ENCODE assay signal across 32 cellular contexts in the genomic region with DNA sequence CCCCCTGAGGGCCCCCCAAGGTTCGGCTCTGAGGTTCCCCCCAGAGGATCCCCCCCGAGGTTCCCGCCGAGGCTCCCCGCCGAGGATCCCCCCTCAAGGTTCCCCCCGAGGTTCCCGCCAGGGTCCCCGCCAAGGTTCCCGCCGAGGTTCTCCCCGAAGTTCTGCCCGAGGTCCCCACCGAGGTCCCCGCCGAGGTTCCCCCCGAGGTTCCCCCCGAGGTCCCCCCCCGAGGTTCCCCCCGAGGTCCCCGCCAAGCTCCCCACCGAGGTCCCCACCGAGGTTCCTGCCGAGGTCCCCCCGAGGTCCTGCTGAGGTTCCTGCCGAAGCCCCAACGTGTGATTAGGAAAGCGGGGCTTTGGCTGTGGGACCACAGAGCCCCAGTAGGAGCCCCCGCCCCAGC. TPM values are rescaled to one million over a fixed set of nuclear protein-coding genes. Genes with fewer than 3 reads are reported as not detected.
"Had no signal": no experiment of that assay in that cellular context is flagged by ENCODE, and none has a peak within 500 bp of the region (broad histone marks: within the 10 kb centered on the region; RNA-seq: fewer than 3 reads in every experiment).

No MANE protein-coding gene starts in this region.

- H3K27ac Mint-ChIP-seq: stimulated activated effector memory CD8-positive, alpha-beta T cell treated with anti-CD3 and anti-CD28 coated beads, Interleukin-12 subunit alpha, Interleukin-12 subunit beta, amount 100 ng/mL, for 72 hours; stimulated activated memory B cell treated with anti-CD40 and anti-IgM and Interleukin-4, amounts not matched to agents 10 μg/mL and 1 μg/mL and 100 μg/mL, for 72 hours; stimulated activated naive B cell treated with anti-CD40 and anti-IgM and Interleukin-4, amounts not matched to agents 10 μg/mL and 1 μg/mL and 100 μg/mL, for 72 hours; stimulated activated naive CD8-positive, alpha-beta T cell treated with anti-CD3 and anti-CD28 coated beads, Interleukin-15, amount 100 ng/mL, for 72 hours; stimulated activated naive CD8-positive, alpha-beta T cell treated with anti-CD3 and anti-CD28 coated beads, Interleukin-15, Interleukin-2, amounts not matched to agents 100 ng/mL and 50 ng/mL, for 24 hours; type B pancreatic cell had no signal

- H3K27me3 ChIP-seq: testis, thyroid gland, vagina had no signal

- H3K4me3 Mint-ChIP-seq: stimulated activated effector memory CD8-positive, alpha-beta T cell treated with anti-CD3 and anti-CD28 coated beads, Interleukin-12 subunit alpha, Interleukin-12 subunit beta, amount 100 ng/mL, for 72 hours; stimulated activated memory B cell treated with anti-CD40 and anti-IgM and Interleukin-4, amounts not matched to agents 10 μg/mL and 1 μg/mL and 100 μg/mL, for 72 hours; stimulated activated naive B cell treated with anti-CD40 and anti-IgM and Interleukin-4, amounts not matched to agents 10 μg/mL and 1 μg/mL and 100 μg/mL, for 72 hours; stimulated activated naive CD8-positive, alpha-beta T cell treated with anti-CD3 and anti-CD28 coated beads, Interleukin-15, amount 100 ng/mL, for 72 hours; stimulated activated naive CD8-positive, alpha-beta T cell treated with anti-CD3 and anti-CD28 coated beads, Interleukin-15, Interleukin-2, amounts not matched to agents 100 ng/mL and 50 ng/mL, for 24 hours; type B pancreatic cell had no signal

- H3K9me3 ChIP-seq: suprapubic skin, testis, thoracic aorta, thyroid gland, transverse colon, upper lobe of right lung, uterus, vagina had no signal

- H3K9me3 Mint-ChIP-seq: stimulated activated effector memory CD8-positive, alpha-beta T cell treated with anti-CD3 and anti-CD28 coated beads, Interleukin-12 subunit alpha, Interleukin-12 subunit beta, amount 100 ng/mL, for 72 hours; stimulated activated naive CD8-positive, alpha-beta T cell treated with anti-CD3 and anti-CD28 coated beads, Interleukin-15, amount 100 ng/mL, for 72 hours; stimulated activated naive CD8-positive, alpha-beta T cell treated with anti-CD3 and anti-CD28 coated beads, Interleukin-15, Interleukin-2, amounts not matched to agents 100 ng/mL and 50 ng/mL, for 24 hours had no signal

- H3K27ac ChIP-seq: stomach, suprapubic skin, testis, thoracic aorta, thyroid gland, tibial artery, tibial nerve, transverse colon, upper lobe of left lung, upper lobe of right lung, uterus, vagina had no signal

- H3K4me1 ChIP-seq: thyroid gland, transverse colon, upper lobe of right lung had no signal

- DNase-seq: stimulated activated CD4-positive, alpha-beta T cell treated with anti-CD3 and anti-CD28 coated beads, Interleukin-2, amount 100 ng/mL, for 48 hours; stimulated activated CD4-positive, alpha-beta T cell treated with anti-CD3 and anti-CD28 coated beads, Interleukin-4, amount 100 ng/mL, for 1 hour; stimulated activated CD4-positive, alpha-beta T cell treated with anti-CD3 and anti-CD28 coated beads, Interleukin-4, amount 100 ng/mL, for 24 hours; stimulated activated CD4-positive, alpha-beta T cell treated with anti-CD3 and anti-CD28 coated beads, Interleukin-4, amount 100 ng/mL, for 4 hours; stimulated activated CD8-positive, alpha-beta memory T cell treated with anti-CD3 and anti-CD28 coated beads, Interleukin-4, amount 100 ng/mL, for 48 hours; stimulated activated naive B cell treated with anti-CD40 and anti-IgM and Interleukin-4, amounts not matched to agents 10 μg/mL and 1 μg/mL and 100 μg/mL, for 72 hours; stimulated activated naive CD4-positive, alpha-beta T cell; stimulated activated naive CD4-positive, alpha-beta T cell treated with Interleukin-2 at 50 U/mL for 16 hours; stimulated activated naive CD8-positive, alpha-beta T cell treated with anti-CD3 and anti-CD28 coated beads, Interleukin-15, amount 100 ng/mL, for 72 hours; stimulated activated naive CD8-positive, alpha-beta T cell treated with anti-CD3 and anti-CD28 coated beads, Interleukin-15, Interleukin-2, amounts not matched to agents 100 U/mL and 50 U/mL, for 24 hours; stomach; substantia nigra; testis; thyroid gland; tibial artery; transverse colon; upper lobe of right lung; uterus had no signal

- ATAC-seq: stimulated activated effector memory CD8-positive, alpha-beta T cell treated with anti-CD3 and anti-CD28 coated beads, Interleukin-12 subunit alpha, Interleukin-12 subunit beta, amount 100 ng/mL, for 72 hours; stimulated activated memory B cell treated with anti-CD40 and anti-IgM and Interleukin-4, amounts not matched to agents 10 μg/mL and 1 μg/mL and 100 μg/mL, for 72 hours; stimulated activated naive B cell treated with anti-CD40 and anti-IgM and Interleukin-4, amounts not matched to agents 10 μg/mL and 1 μg/mL and 100 μg/mL, for 72 hours; stimulated activated naive CD8-positive, alpha-beta T cell treated with anti-CD3 and anti-CD28 coated beads, Interleukin-15, amount 100 ng/mL, for 72 hours; stimulated activated naive CD8-positive, alpha-beta T cell treated with anti-CD3 and anti-CD28 coated beads, Interleukin-15, Interleukin-2, amounts not matched to agents 100 U/mL and 50 U/mL, for 24 hours; upper lobe of right lung had no signal

- H3K36me3 Mint-ChIP-seq: stimulated activated effector memory CD8-positive, alpha-beta T cell treated with anti-CD3 and anti-CD28 coated beads, Interleukin-12 subunit alpha, Interleukin-12 subunit beta, amount 100 ng/mL, for 72 hours; type B pancreatic cell had no signal

- H3K36me3 ChIP-seq: stomach, suprapubic skin, thoracic aorta, thyroid gland, tibial artery, tibial nerve, transverse colon, upper lobe of left lung, upper lobe of right lung, uterus, vagina had no signal

- H3K4me1 Mint-ChIP-seq: stimulated activated memory B cell treated with anti-CD40 and anti-IgM and Interleukin-4, amounts not matched to agents 10 μg/mL and 1 μg/mL and 100 μg/mL, for 72 hours; stimulated activated naive CD8-positive, alpha-beta T cell treated with anti-CD3 and anti-CD28 coated beads, Interleukin-15, amount 100 ng/mL, for 72 hours had no signal

- H3K4me3 ChIP-seq: stomach, suprapubic skin, testis, thoracic aorta, thyroid gland, tibial artery, tibial nerve, transverse colon, upper lobe of left lung, upper lobe of right lung, uterus, vagina had no signal

- H3K27me3 Mint-ChIP-seq: stimulated activated naive CD8-positive, alpha-beta T cell treated with anti-CD3 and anti-CD28 coated beads, Interleukin-15, Interleukin-2, amounts not matched to agents 100 ng/mL and 50 ng/mL, for 24 hours; type B pancreatic cell had no signal

RNA-seq across cellular contexts. Expression of gene SSTR5, which starts 32.2 kb away (rescaled TPM):
- total RNA-seq: stomach, subcutaneous adipose tissue, temporal lobe, thyroid gland, tibial nerve, transverse colon, upper lobe of left lung, upper lobe of right lung, uterus had no signal
- polyA plus RNA-seq: thymus had no signal

RNA-seq across cellular contexts. Expression of gene C1QTNF8, which starts 55.7 kb away (rescaled TPM):
- total RNA-seq: stomach, subcutaneous adipose tissue, suprapubic skin, thyroid gland, tibial nerve, transverse colon, upper lobe of right lung, ureter, urinary bladder, uterus, vagina had no signal
- polyA plus RNA-seq: stomach, urinary bladder had no signal
